10 cellular contexts compared by ENCODE assay signal in genomic region chr2:71547616-71548285, GRCh38.
"Had no signal": no experiment of that assay in that cellular context is flagged by ENCODE, and none has a peak within 500 bp of the region (broad histone marks: within the 10 kb centered on the region; RNA-seq: fewer than 3 reads in every experiment).

No MANE protein-coding gene starts in this region.

- H3K4me3 ChIP-seq: cardiac muscle cell, K562 had no signal

- H3K27me3 ChIP-seq: brain microvascular endothelial cell, cardiac muscle cell had no signal

- H3K9me3 Mint-ChIP-seq: activated CD4-positive, alpha-beta memory T cell treated with anti-CD3 and anti-CD28 coated beads, Interleukin-2, amount 10 ng/mL, durations not matched to agents 7 days and 5 days; activated T-helper 17 cell treated with anti-CD3 and anti-CD28 coated beads, Interleukin-2, amount 50 U/mL, for 72 hours had no signal

- H3K36me3 ChIP-seq: brain microvascular endothelial cell, cardiac muscle cell had no signal

- H3K27ac ChIP-seq: brain microvascular endothelial cell, cardiac muscle cell had no signal

- H3K4me3 Mint-ChIP-seq: activated CD4-positive, alpha-beta memory T cell treated with anti-CD3 and anti-CD28 coated beads, Interleukin-2, amount 10 ng/mL, durations not matched to agents 7 days and 5 days; activated CD4-positive, alpha-beta T cell treated with anti-CD3 and anti-CD28 coated beads for 36 hours; activated T-helper 17 cell treated with anti-CD3 and anti-CD28 coated beads, Interleukin-2, amount 50 U/mL, for 72 hours; T-helper 17 cell had no signal

- DNase-seq: NCI-H1436, NCI-H2029 treated with DMSO at 0.1 percent for 48 hours, SIG-M5 had no signal

- H3K27ac Mint-ChIP-seq: activated CD4-positive, alpha-beta memory T cell treated with anti-CD3 and anti-CD28 coated beads, Interleukin-2, amount 10 ng/mL, durations not matched to agents 7 days and 5 days; activated CD4-positive, alpha-beta T cell treated with anti-CD3 and anti-CD28 coated beads for 36 hours; activated T-helper 17 cell treated with anti-CD3 and anti-CD28 coated beads, Interleukin-2, amount 50 U/mL, for 72 hours; T-helper 17 cell had no signal
